ENCODE assay signal across 8 cellular contexts in genomic region chr2:73070651-73071451, GRCh38. TPM values are rescaled to one million over a fixed set of nuclear protein-coding genes. Genes with fewer than 3 reads are reported as not detected.
DNase-seq lines count a peak whose midpoint lies in the region; ATAC-seq, FAIRE-seq and TF ChIP-seq lines count a peak whose summit lies in the region.

No MANE protein-coding gene starts in this region.

- H3K4me3 Mint-ChIP-seq in type B pancreatic cell, result peak overlapping the region; percentile 86

- no peaks in the 10 kb centered on the region for H3K9me3 ChIP-seq in adrenal gland (replicated peaks in 1 of 3)

- H3K4me1 ChIP-seq in adrenal gland (replicated peaks in 1 of 2), result peaks cover 21 to 36% of the 10 kb centered on the region in 2 donors

- peaks cover 8% of the 10 kb centered on the region for H3K36me3 Mint-ChIP-seq in type B pancreatic cell

- no peaks in the 10 kb centered on the region for H3K27me3 Mint-ChIP-seq in type B pancreatic cell

- intact Hi-C loops in adrenal gland (cut with DNase I) (no loop called here), left cardiac atrium (cut with DNase I) (loop anchor here (2.0 to 10.0 kb wide), 2 partner anchors 42 to 176 kb away; partner anchors contain the start of gene RAB11FIP5 (in 1 of the 2)), posterior cingulate gyrus (cut with DNase I) (loop anchor here (5.0 kb wide), 1 partner anchor 79 kb away; no protein-coding TSS in a partner anchor)

- ATAC-seq in HG02840 (IDR thresholded peaks at IDR 0.05; ENCODE audit: low FRiP score, unreplicated experiment) (peak; percentile 96), left cardiac atrium (peak; percentile 97)

- TF ChIP-seq POLR2A in GM12892 (IDR thresholded peaks at IDR 0.05; ENCODE audit: low read depth, low read length), result no peak
- no peak for TF ChIP-seq POLR2A in adrenal gland (IDR thresholded peaks at IDR 0.05)

- H3K27ac ChIP-seq in adrenal gland, result peak overlapping the region; percentile 81 to 97 (median 93)

- TF ChIP-seq CTCF in adrenal gland (IDR thresholded peaks at IDR 0.05), result no peak
- no peak for TF ChIP-seq CTCF in type B pancreatic cell (conservative IDR thresholded peaks at IDR 0.05)

- H3K4me1 Mint-ChIP-seq in type B pancreatic cell (ENCODE audit: unreplicated experiment), result peaks cover 30% of the 10 kb centered on the region

- 0% methylated on average over 18 to 91 of the region's 91 CpGs for WGBS in adrenal gland, 4 donors

- no peaks in the 10 kb centered on the region for H3K9me3 Mint-ChIP-seq in type B pancreatic cell

- no peaks in the 10 kb centered on the region for H3K27me3 ChIP-seq in adrenal gland

- H3K27ac Mint-ChIP-seq in type B pancreatic cell, result peak overlapping the region; percentile 93

- peak; percentile 96 for FAIRE-seq in GM12892 (lab: Jason Lieb, UNC)

- peak overlapping the region; percentile 61 to 80 (median 74) for H3K4me3 ChIP-seq in adrenal gland

- peaks cover 0 to 12% of the 10 kb centered on the region in 2 donors for H3K36me3 ChIP-seq in adrenal gland (replicated peaks in 1 of 2)

- peak; percentile 98 for DNase-seq in GM12892 (ENCODE audit: insufficient read length)
- DNase-seq in NCI-H1417 treated with DMSO at 0.1 percent for 48 hours (lab: John Stamatoyannopoulos, UW), result peak; percentile 94
- peak; percentile 89 for DNase-seq in T follicular helper cell (ENCODE audit: low read depth)
- peak; percentile 98 to 99 (median 99) for DNase-seq in adrenal gland
- peak; percentile 98 for DNase-seq in left cardiac atrium
- peak; percentile 97 to 100 (median 99) for DNase-seq in posterior cingulate gyrus
- peak; percentile 98 for DNase-seq in type B pancreatic cell (ENCODE audit: extremely low spot score, unreplicated experiment)

RNA-seq across cellular contexts. Expression of gene SFXN5, which starts 0.7 kb away (rescaled TPM):
- polyA plus RNA-seq in GM12892 (2012; ENCODE audit: missing spikeins), result 2.7 TPM
- total RNA-seq in adrenal gland (10 to 100 TPM; 17.6 to 56.5 (median 36.5) TPM), left cardiac atrium (10 to 100 TPM in 1 of 2 donors, 1 to 10 TPM in 1; 9.0 to 10.5 TPM), type B pancreatic cell (ENCODE audit: low replicate concordance) (15.0 and 27.3 TPM in 2 replicates)
- polyA plus RNA-seq in adrenal gland, result 10 to 100 TPM; 12.2 to 34.2 (median 22.6) TPM

RNA-seq across cellular contexts. Expression of gene RAB11FIP5, which starts 41.9 kb away (rescaled TPM):
- polyA plus RNA-seq in GM12892 (2012; ENCODE audit: missing spikeins), result 0.53 TPM
- total RNA-seq in adrenal gland (10 to 100 TPM; 21.1 to 38.0 (median 24.3) TPM), left cardiac atrium (10 to 100 TPM; 21.7 to 31.8 TPM), type B pancreatic cell (ENCODE audit: low replicate concordance) (18.7 and 22.6 TPM in 2 replicates)
- polyA plus RNA-seq in adrenal gland, result 10 to 100 TPM in 1 of 3 donors, 1 to 10 TPM in 2; 8.9 to 46.7 (median 9.6) TPM

Comparison
In these comparisons a context has a peak if more than half of its experiments do, and no peak if none do; other contexts are left out.
1. Peak in every context shown above with its lines: DNase-seq, ATAC-seq, H3K4me3 ChIP-seq and H3K27ac ChIP-seq.
2. intact Hi-C loops: an anchor here in left cardiac atrium (2.0 to 10.0 kb wide) and posterior cingulate gyrus (5.0 kb wide); none called in adrenal gland.